Comparison of ENCODE assay signal across 1 cellular context in the genomic region with DNA sequence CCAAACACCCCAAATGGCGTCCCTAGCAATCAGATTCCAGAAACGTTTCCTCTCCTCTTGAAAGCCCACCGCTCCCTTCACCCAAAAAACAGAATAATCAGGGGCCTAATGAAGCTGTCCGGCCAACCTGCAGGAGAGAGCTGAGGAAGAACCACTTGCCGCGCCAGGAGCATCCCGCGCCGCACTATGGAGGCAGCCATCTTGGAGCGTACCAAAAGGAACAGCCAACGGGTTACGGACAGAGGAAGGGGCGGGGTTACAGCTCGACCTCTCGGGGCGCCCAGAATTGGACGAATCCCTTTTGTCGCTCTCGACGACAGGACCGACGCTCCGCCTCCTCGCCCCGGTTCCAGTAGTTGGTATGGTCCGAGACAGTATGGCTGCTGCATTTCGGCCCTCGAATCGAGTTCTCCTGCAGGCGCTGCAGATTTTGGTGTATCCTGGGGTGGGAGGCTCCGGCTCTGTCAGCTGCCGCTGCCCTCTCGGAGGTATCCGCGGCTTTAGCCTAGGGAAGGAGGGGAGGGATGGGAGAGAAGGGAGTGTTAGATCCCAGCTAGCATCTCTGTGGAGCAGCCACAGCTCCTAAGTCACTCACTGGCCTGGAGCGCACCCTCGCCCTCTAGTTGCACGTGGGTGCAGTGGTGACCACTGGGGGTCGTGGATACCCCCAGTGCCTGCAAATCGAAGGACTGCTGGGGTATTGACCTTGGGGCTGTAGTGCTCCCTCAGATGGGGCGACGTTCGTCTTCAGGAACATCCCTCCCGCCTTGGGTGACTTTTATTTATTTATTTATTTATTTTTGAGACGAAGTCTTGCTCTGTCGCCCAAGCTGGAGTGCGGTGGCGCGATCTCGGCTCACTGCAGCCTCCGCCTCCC.
TF ChIP-seq lines count a peak whose summit lies in the region.

A gene (minus strand): TSS at position 219 of the 877 bp plus-strand sequence. CDS start 19 bp downstream, at position 200.
A gene with protein sequence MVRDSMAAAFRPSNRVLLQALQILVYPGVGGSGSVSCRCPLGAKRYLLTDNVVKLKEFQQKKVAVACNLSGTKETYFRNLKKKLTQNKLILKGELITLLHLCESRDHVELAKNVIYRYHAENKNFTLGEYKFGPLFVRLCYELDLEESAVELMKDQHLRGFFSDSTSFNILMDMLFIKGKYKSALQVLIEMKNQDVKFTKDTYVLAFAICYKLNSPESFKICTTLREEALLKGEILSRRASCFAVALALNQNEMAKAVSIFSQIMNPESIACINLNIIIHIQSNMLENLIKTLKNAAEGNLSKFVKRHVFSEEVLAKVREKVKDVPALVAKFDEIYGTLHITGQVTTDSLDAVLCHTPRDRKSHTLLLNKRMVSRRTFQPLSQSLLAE (plus strand): TSS at position 352 of the 877 bp plus-strand sequence. CDS start 10 bp downstream, at position 362.

TF ChIP-seq in HCT116, 20 proteins besides CTCF, POLR2A, EP300 and RAD21 (continued from another document):
- TF ChIP-seq POLR2AphosphoS5 (IDR thresholded peaks at IDR 0.05; ENCODE audit: low read depth, low read length): peak; percentile 96
- TF ChIP-seq, protein P1, sequence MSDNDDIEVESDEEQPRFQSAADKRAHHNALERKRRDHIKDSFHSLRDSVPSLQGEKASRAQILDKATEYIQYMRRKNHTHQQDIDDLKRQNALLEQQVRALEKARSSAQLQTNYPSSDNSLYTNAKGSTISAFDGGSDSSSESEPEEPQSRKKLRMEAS (IDR thresholded peaks at IDR 0.05): peak; percentile 76; the same call in 1 of the 2 replicates
- TF ChIP-seq, protein P2, sequence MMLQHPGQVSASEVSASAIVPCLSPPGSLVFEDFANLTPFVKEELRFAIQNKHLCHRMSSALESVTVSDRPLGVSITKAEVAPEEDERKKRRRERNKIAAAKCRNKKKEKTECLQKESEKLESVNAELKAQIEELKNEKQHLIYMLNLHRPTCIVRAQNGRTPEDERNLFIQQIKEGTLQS (IDR thresholded peaks at IDR 0.05): no peak
- TF ChIP-seq SP1 (IDR thresholded peaks at IDR 0.05; ENCODE audit: low read depth): peak; percentile 85
- peak; percentile 98 for TF ChIP-seq YY1 (IDR thresholded peaks at IDR 0.05; ENCODE audit: extremely low read depth, insufficient replicate concordance, low read depth, low read length)
- TF ChIP-seq ELF1 (IDR thresholded peaks at IDR 0.05; ENCODE audit: borderline replicate concordance, low read depth): no peak
- TF ChIP-seq, protein P3, sequence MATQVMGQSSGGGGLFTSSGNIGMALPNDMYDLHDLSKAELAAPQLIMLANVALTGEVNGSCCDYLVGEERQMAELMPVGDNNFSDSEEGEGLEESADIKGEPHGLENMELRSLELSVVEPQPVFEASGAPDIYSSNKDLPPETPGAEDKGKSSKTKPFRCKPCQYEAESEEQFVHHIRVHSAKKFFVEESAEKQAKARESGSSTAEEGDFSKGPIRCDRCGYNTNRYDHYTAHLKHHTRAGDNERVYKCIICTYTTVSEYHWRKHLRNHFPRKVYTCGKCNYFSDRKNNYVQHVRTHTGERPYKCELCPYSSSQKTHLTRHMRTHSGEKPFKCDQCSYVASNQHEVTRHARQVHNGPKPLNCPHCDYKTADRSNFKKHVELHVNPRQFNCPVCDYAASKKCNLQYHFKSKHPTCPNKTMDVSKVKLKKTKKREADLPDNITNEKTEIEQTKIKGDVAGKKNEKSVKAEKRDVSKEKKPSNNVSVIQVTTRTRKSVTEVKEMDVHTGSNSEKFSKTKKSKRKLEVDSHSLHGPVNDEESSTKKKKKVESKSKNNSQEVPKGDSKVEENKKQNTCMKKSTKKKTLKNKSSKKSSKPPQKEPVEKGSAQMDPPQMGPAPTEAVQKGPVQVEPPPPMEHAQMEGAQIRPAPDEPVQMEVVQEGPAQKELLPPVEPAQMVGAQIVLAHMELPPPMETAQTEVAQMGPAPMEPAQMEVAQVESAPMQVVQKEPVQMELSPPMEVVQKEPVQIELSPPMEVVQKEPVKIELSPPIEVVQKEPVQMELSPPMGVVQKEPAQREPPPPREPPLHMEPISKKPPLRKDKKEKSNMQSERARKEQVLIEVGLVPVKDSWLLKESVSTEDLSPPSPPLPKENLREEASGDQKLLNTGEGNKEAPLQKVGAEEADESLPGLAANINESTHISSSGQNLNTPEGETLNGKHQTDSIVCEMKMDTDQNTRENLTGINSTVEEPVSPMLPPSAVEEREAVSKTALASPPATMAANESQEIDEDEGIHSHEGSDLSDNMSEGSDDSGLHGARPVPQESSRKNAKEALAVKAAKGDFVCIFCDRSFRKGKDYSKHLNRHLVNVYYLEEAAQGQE (IDR thresholded peaks at IDR 0.05; ENCODE audit: low read depth): no peak
- no peak for TF ChIP-seq EZH2phosphoT487 (IDR thresholded peaks at IDR 0.05; ENCODE audit: borderline replicate concordance)
- TF ChIP-seq SIN3A (IDR thresholded peaks at IDR 0.05; ENCODE audit: low read depth): no peak; the same call in 1 of the 2 replicates
